9 cellular contexts compared by ENCODE assay signal in the genomic region with DNA sequence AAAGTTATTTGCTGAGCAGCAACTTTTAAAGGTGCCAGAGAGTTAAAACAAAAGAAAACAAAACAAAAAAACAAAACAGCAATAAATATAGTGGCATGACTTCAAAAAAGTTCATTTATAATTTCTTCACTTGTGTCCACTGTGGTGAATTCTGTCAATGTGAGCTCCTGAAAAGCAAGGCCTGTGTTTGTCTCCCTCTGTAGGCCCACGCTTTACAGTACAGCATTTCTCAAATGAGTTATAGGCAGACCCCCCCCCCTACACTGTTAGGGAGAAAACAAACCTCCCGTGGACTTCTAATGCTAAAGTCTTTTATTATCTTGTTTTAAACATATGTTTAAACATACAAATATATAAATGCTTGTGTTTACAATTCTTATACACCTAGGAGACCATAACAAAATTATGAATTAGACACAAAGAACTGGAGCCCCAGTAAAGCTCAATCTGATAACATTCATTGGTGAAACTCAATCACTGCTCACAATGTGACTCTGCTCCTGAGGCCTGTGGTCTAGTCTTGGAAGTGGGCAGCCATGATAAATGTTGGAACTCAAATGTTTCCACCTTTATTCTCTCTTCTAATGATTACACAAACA. TPM values are rescaled to one million over a fixed set of nuclear protein-coding genes. Genes with fewer than 3 reads are reported as not detected.
DNase-seq lines count a peak whose midpoint lies in the region; ATAC-seq and TF ChIP-seq lines count a peak whose summit lies in the region.
"Had no signal": no experiment of that assay in that cellular context is flagged by ENCODE, and none has a peak within 500 bp of the region (broad histone marks: within the 10 kb centered on the region; RNA-seq: fewer than 3 reads in every experiment).

No MANE protein-coding gene starts in this region.

- H4K20me1 ChIP-seq in SK-N-SH (ENCODE audit: insufficient read depth) = no peaks in the 10 kb centered on the region

- H3K4me3 ChIP-seq in HFF-Myc (replicated peaks; ENCODE audit: low read depth, low read length) (no peak overlapping the region), SK-N-SH (ENCODE audit: low read depth in 2 of 2, low read length in 1 of 2) (peak overlapping the region in 1 of 2 experiments; percentile 26; a peak in 1 of 4 replicates), psoas muscle (no peak overlapping the region)

- POLR2A ChIA-PET in SK-N-SH (lab: Yijun Ruan, JAX) = no interaction called here

- H3K27me3 ChIP-seq in SK-N-SH (ENCODE audit: insufficient read depth) (no peaks in the 10 kb centered on the region), foreskin keratinocyte (peaks cover 6% of the 10 kb centered on the region), psoas muscle (ENCODE audit: insufficient read depth in 3 of 3, low read length in 2 of 3) (no peaks in the 10 kb centered on the region)

- H3F3A ChIP-seq in SK-N-SH (replicated peaks; ENCODE audit: insufficient read depth) = no peaks in the 10 kb centered on the region

- no peak for TF ChIP-seq EP300 in SK-N-SH (IDR thresholded peaks at IDR 0.05; ENCODE audit: borderline replicate concordance in 1 of 2, low read depth in 1 of 2, low read length in 1 of 2)

- intact Hi-C loops in psoas muscle (cut with DNase I) = loop anchor here (10.0 kb wide), 2 partner anchors 312 to 322 kb away; no protein-coding TSS in a partner anchor

- H3K27ac ChIP-seq in SK-N-SH (ENCODE audit: low read depth in 2 of 2, low read length in 1 of 2) (no peak overlapping the region), foreskin keratinocyte (no peak overlapping the region), psoas muscle (no peak overlapping the region)

- H3K36me3 ChIP-seq in SK-N-SH (replicated peaks in 1 of 2; ENCODE audit: control insufficient read depth in 1 of 2, insufficient read depth in 2 of 2, low read length in 1 of 2) = no peaks in the 10 kb centered on the region
- no peaks in the 10 kb centered on the region for H3K36me3 ChIP-seq in psoas muscle (ENCODE audit: insufficient read depth in 1 of 2, low read depth in 1 of 2)

- H2AFZ ChIP-seq in SK-N-SH (ENCODE audit: low read depth) = no peak overlapping the region

- H3K4me2 ChIP-seq in SK-N-SH = no peak overlapping the region

- H3K36me3 Mint-ChIP-seq in mesothelial cell of epicardium = peaks cover under 1% of the 10 kb centered on the region

- WGBS in SK-N-SH (ENCODE audit: low lambda C conversion rate) = 34% methylated on average over 2 of the region's 2 CpGs
- 47 to 63% (median 53%) methylated on average over 2 of the region's 2 CpGs for WGBS in psoas muscle, 3 donors

- H3K9me3 ChIP-seq in SK-N-SH (no peaks in the 10 kb centered on the region), psoas muscle (no peaks in the 10 kb centered on the region)

- ATAC-seq in foreskin keratinocyte = peak; percentile 51
- peak; percentile 71 to 87 (median 80) for ATAC-seq in psoas muscle
- ATAC-seq in GM18517 (IDR thresholded peaks at IDR 0.05; ENCODE audit: unreplicated experiment) = no peak

- no peaks in the 10 kb centered on the region for H3K9me2 ChIP-seq in SK-N-SH

- no peak overlapping the region for H3K9ac ChIP-seq in SK-N-SH

- H3K4me1 Mint-ChIP-seq in mesothelial cell of epicardium = no peaks in the 10 kb centered on the region

- H3K27me3 Mint-ChIP-seq in mesothelial cell of epicardium (ENCODE audit: low read depth) = peaks cover 2% of the 10 kb centered on the region

- TF ChIP-seq RAD21 in SK-N-SH (IDR thresholded peaks at IDR 0.05; ENCODE audit: low read length) = peak; percentile 85

- H3K9me3 Mint-ChIP-seq in mesothelial cell of epicardium = peaks cover 13% of the 10 kb centered on the region
- H3K9me3 Mint-ChIP-seq: dendritic cell treated with granulocyte-macrophage colony-stimulating factor and Interleukin-4, amounts not matched to agents 40 ng/mL and 50 ng/mL, for 4 days had no signal

- DNase-seq in AML-193 (lab: John Stamatoyannopoulos, UW) (peak; percentile 50 to 61), HFF-Myc (ENCODE audit: extremely low read depth, low read depth) (peak; percentile 25), SK-N-SH (peak; percentile 54), foreskin keratinocyte (peak in 1 of 2 donors; percentile 13), psoas muscle (no peak), GM10266 (ENCODE audit: extremely low spot score) (no peak), mesothelial cell of epicardium (ENCODE audit: low spot score in 2 of 2, unreplicated experiment in 2 of 2) (no peak)

- H3K4me3 Mint-ChIP-seq in mesothelial cell of epicardium = no peak overlapping the region
- H3K4me3 Mint-ChIP-seq: dendritic cell treated with granulocyte-macrophage colony-stimulating factor and Interleukin-4, amounts not matched to agents 40 ng/mL and 50 ng/mL, for 4 days had no signal

- H3K79me2 ChIP-seq in SK-N-SH (ENCODE audit: insufficient read depth) = no peaks in the 10 kb centered on the region

- no peak overlapping the region for H3K27ac Mint-ChIP-seq in mesothelial cell of epicardium
- H3K27ac Mint-ChIP-seq: dendritic cell treated with granulocyte-macrophage colony-stimulating factor and Interleukin-4, amounts not matched to agents 40 ng/mL and 50 ng/mL, for 4 days had no signal

- CTCF ChIA-PET in SK-N-SH (lab: Yijun Ruan, JAX) = interaction anchor here (0.5 to 2.6 kb wide), 34 partner anchors 9 to 810 kb away, joined by 3 to 19 read pairs (median 3); no protein-coding TSS in a partner anchor

- peak; percentile 71 for TF ChIP-seq CTCF in HFF-Myc (IDR thresholded peaks at IDR 0.05; ENCODE audit: low read depth, low read length, missing control alignments)
- peak; percentile 88 for TF ChIP-seq CTCF in SK-N-SH (IDR thresholded peaks at IDR 0.05)
- peak; percentile 75 for TF ChIP-seq CTCF in foreskin keratinocyte (conservative IDR thresholded peaks at IDR 0.05)
- TF ChIP-seq CTCF in psoas muscle (IDR thresholded peaks at IDR 0.05) = peak; percentile 58
- TF ChIP-seq CTCF in GM10266 (IDR thresholded peaks at IDR 0.05; ENCODE audit: control insufficient read depth, insufficient read depth, low read depth, missing control alignments) = no peak
- no peak for TF ChIP-seq CTCF in mesothelial cell of epicardium (IDR thresholded peaks at IDR 0.05; ENCODE audit: unreplicated experiment)

- H3K4me1 ChIP-seq in SK-N-SH (ENCODE audit: control insufficient read depth in 1 of 2, insufficient read depth in 2 of 2, low read depth in 1 of 2, low read length in 1 of 2) (no peaks in the 10 kb centered on the region; a peak in 1 of 4 replicates), foreskin keratinocyte (no peaks in the 10 kb centered on the region), psoas muscle (no peaks in the 10 kb centered on the region)

TF ChIP-seq in SK-N-SH, 30 proteins besides CTCF, POLR2A, EP300 and RAD21:
- TF ChIP-seq REST (IDR thresholded peaks at IDR 0.05; ENCODE audit: low read depth, low read length) (no peak), SIN3A (IDR thresholded peaks at IDR 0.05; ENCODE audit: borderline replicate concordance, low read depth, low read length) (no peak), SMC3 (IDR thresholded peaks at IDR 0.05; ENCODE audit: low read depth, low read length) (peak; percentile 73), ELF1 (IDR thresholded peaks at IDR 0.05) (no peak), MXI1 (IDR thresholded peaks at IDR 0.05; ENCODE audit: low read depth, low read length) (peak; percentile 41; the same call in 1 of the 2 replicates), MAX (IDR thresholded peaks at IDR 0.05; ENCODE audit: low read depth) (no peak), JUND (IDR thresholded peaks at IDR 0.05) (no peak), EZH2phosphoT487 (IDR thresholded peaks at IDR 0.05; ENCODE audit: borderline replicate concordance, low read depth) (no peak)
- TF ChIP-seq, protein P1, sequence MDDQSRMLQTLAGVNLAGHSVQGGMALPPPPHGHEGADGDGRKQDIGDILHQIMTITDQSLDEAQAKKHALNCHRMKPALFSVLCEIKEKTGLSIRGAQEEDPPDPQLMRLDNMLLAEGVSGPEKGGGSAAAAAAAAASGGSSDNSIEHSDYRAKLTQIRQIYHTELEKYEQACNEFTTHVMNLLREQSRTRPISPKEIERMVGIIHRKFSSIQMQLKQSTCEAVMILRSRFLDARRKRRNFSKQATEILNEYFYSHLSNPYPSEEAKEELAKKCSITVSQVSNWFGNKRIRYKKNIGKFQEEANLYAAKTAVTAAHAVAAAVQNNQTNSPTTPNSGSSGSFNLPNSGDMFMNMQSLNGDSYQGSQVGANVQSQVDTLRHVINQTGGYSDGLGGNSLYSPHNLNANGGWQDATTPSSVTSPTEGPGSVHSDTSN (IDR thresholded peaks at IDR 0.05) = peak; percentile 11; the same call in 1 of the 2 replicates

RNA-seq across cellular contexts. Expression of gene SCOC, which starts 47.0 kb away (rescaled TPM):
- polyA plus RNA-seq in SK-N-SH (2012; rRNA removed) (16.0 and 26.8 TPM in 2 replicates), foreskin keratinocyte (50.4 and 54.4 TPM in 2 replicates), psoas muscle (10 to 100 TPM; 32.6 to 85.9 (median 40.7) TPM)
- 39.8 and 63.9 TPM in 2 replicates for polyA plus RNA-seq in SK-N-SH (2012; cell fraction: cytosol; rRNA removed)
- 3.9 and 9.9 TPM in 2 replicates for polyA plus RNA-seq in SK-N-SH (2012; cell fraction: nucleus; rRNA removed)
- total RNA-seq in foreskin keratinocyte (70.9 and 74.4 TPM in 2 replicates), psoas muscle (10 to 100 TPM; 23.9 to 31.6 (median 28.5) TPM), mesothelial cell of epicardium (49.4 to 52.9 TPM (median 52.5 TPM) in 3 replicates)

Comparison
In these comparisons a context has a peak if more than half of its experiments do, and no peak if none do; other contexts are left out.
1. DNase-seq: peak in AML-193 (2 of 2), HFF-Myc (single experiment) and SK-N-SH (single experiment); none in psoas muscle (0 of 2), GM10266 (single experiment) and mesothelial cell of epicardium (0 of 2).
2. CTCF ChIP-seq: peak in HFF-Myc (single experiment), SK-N-SH (single experiment), foreskin keratinocyte (single experiment) and psoas muscle (single experiment); none in GM10266 (single experiment) and mesothelial cell of epicardium (single experiment).